13 cellular contexts compared by ENCODE assay signal in genomic region chr12:56677680-56678079, GRCh38. TPM values are rescaled to one million over a fixed set of nuclear protein-coding genes. Genes with fewer than 3 reads are reported as not detected.
DNase-seq lines count a peak whose midpoint lies in the region; ATAC-seq and TF ChIP-seq lines count a peak whose summit lies in the region.
"Had no signal": no experiment of that assay in that cellular context is flagged by ENCODE, and none has a peak within 500 bp of the region (broad histone marks: within the 10 kb centered on the region; RNA-seq: fewer than 3 reads in every experiment).

No MANE protein-coding gene starts in this region.

- H3K27ac Mint-ChIP-seq in IgD-negative memory B cell: peak overlapping the region; percentile 7 to 88 (median 84)

- peaks cover 35 to 44% (median 43%) of the 10 kb centered on the region in 3 donors for H3K4me1 Mint-ChIP-seq in IgD-negative memory B cell

- DNase-seq in GM12865 (ENCODE audit: low read depth) (peak; percentile 64), left colon (no peak), retina (no peak)
- DNase-seq: DMS79 treated with DMSO at 0.1 percent for 48 hours; effector CD4-positive, alpha-beta T cell; NCI-H2081; stimulated activated CD4-positive, alpha-beta T cell treated with anti-CD3 and anti-CD28 coated beads, Interleukin-2, amount 100 ng/mL, for 48 hours; uterus had no signal

- no peak for TF ChIP-seq CTCF in GM12865 (IDR thresholded peaks at IDR 0.05; ENCODE audit: insufficient read depth, low read depth, low read length, missing control alignments)

- H3K9me3 Mint-ChIP-seq in IgD-negative memory B cell: no peaks in the 10 kb centered on the region

- H3K4me3 Mint-ChIP-seq in IgD-negative memory B cell: peak overlapping the region in 3 of 4 donors; percentile 30 to 73 (median 37)

- no peak overlapping the region for H3K4me3 ChIP-seq in GM12865 (ENCODE audit: low read depth, low read length)
- H3K4me3 ChIP-seq: uterus had no signal

- intact Hi-C loops in left colon (cut with DNase I, micrococcal nuclease): no loop called here

- ATAC-seq in GM21619 (IDR thresholded peaks at IDR 0.05; ENCODE audit: unreplicated experiment): peak; percentile 67
- peak; percentile 5 for ATAC-seq in left colon
- no peak for ATAC-seq in GM19023 (IDR thresholded peaks at IDR 0.05; ENCODE audit: unreplicated experiment)
- ATAC-seq in SK-N-SH treated with all-trans-retinoic acid at 6 μM for 48 hours: no peak
- no peak for ATAC-seq in HG03457 (IDR thresholded peaks at IDR 0.05; ENCODE audit: unreplicated experiment)

- no peaks in the 10 kb centered on the region for H3K27me3 Mint-ChIP-seq in IgD-negative memory B cell

- peaks cover 3% of the 10 kb centered on the region for H3K36me3 Mint-ChIP-seq in IgD-negative memory B cell

TF ChIP-seq in SK-N-SH treated with all-trans-retinoic acid at 6 μM for 48 hours, 23 proteins besides CTCF, POLR2A, EP300 and RAD21:
- TF ChIP-seq CSDC2 (CRISPR knock-in tag; IDR thresholded peaks at IDR 0.05) (no peak), ZNF70 (CRISPR knock-in tag; IDR thresholded peaks at IDR 0.05) (no peak), TCF4 (CRISPR knock-in tag; IDR thresholded peaks at IDR 0.05; ENCODE audit: borderline replicate concordance) (no peak), OSR1 (CRISPR knock-in tag; IDR thresholded peaks at IDR 0.05) (no peak), SNAI2 (CRISPR knock-in tag; IDR thresholded peaks at IDR 0.05) (no peak), CSRNP3 (CRISPR knock-in tag; IDR thresholded peaks at IDR 0.05) (no peak)

RNA-seq across cellular contexts. Expression of gene PTGES3, which starts 10.4 kb away (rescaled TPM):
- 246 TPM for polyA plus RNA-seq in IgD-negative memory B cell
- total RNA-seq in left colon: 100 to 1,000 TPM; 149 to 160 TPM

RNA-seq across cellular contexts. Expression of gene ATP5F1B, which starts 31.9 kb away (rescaled TPM):
- 727 TPM for polyA plus RNA-seq in IgD-negative memory B cell
- total RNA-seq in left colon: 1,000 to 10,000 TPM; 1,197 to 1,516 TPM

RNA-seq across cellular contexts. Expression of gene NACA, which starts 47.4 kb away (rescaled TPM):
- polyA plus RNA-seq in IgD-negative memory B cell: 1,127 TPM
- 100 to 1,000 TPM; 617 to 625 TPM for total RNA-seq in left colon

RNA-seq across cellular contexts. Expression of gene BAZ2A, which starts 47.6 kb away (rescaled TPM):
- polyA plus RNA-seq in IgD-negative memory B cell: 46.9 TPM
- total RNA-seq in left colon: 100 to 1,000 TPM; 105 to 107 TPM

Comparison
In these comparisons a context has a peak if more than half of its experiments do, and no peak if none do; other contexts are left out.
1. ATAC-seq: peak in GM21619 (single experiment) and left colon (single experiment); none in GM19023 (single experiment), SK-N-SH treated with all-trans-retinoic acid at 6 μM for 48 hours (single experiment) and HG03457 (single experiment).